Comparison of ENCODE assay signal across 19 cellular contexts in the genomic region with DNA sequence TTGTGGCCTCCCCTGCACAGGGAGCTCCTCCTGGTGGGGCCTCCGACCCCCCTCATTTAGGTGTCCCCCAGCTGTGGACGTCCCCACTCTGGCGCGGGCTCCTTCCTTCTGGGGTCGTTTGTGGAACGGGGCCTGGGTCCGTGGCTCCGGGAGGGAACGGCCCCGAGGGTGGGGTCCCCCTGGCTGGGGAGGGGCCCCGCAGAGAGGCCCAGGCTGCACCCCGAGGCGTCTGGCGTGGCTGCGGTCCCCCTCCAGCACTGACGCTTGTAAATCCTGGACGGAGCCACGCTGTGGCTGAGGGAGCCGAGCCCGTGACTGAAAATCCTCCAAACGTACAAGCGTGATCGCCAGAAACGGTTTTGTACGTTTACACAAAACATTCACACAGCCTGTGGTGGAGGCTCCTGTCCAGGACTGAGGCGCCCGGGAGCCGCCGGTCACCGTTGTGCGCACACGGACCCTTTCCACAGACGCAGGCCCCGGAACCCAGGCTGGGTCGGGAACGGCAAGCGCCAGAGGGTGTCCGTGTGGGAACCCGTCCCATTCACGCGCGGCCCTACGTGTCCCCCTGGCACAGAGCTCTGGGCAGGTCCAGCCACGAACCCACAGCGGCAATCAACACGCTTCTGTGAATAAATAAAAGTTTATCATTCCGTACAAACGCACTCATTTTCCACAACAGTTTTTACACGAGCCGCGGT.
"Had no signal": no experiment of that assay in that cellular context is flagged by ENCODE, and none has a peak within 500 bp of the region (broad histone marks: within the 10 kb centered on the region; RNA-seq: fewer than 3 reads in every experiment).

No MANE protein-coding gene starts in this region.

- H3K36me3 ChIP-seq: thyroid gland had no signal

- H3K9me3 Mint-ChIP-seq: activated naive CD8-positive, alpha-beta T cell treated with anti-CD3 and anti-CD28 coated beads, Interleukin-2, amount 10 ng/mL, durations not matched to agents 7 days and 5 days; activated T-cell treated with anti-CD3 and anti-CD28 coated beads, Interleukin-2, amount 50 U/mL, for 4 hours; activated T-helper 2 cell treated with anti-CD3 and anti-CD28 coated beads, Interferon-gamma antibody, Interleukin-2, Interleukin-4, amounts not matched to agents 10 μg/mL and 5 μg/mL and 100 μg/mL, durations not matched to agents 14 hours and 24 hours and 36 hours; naive thymus-derived CD4-positive, alpha-beta T cell; neural crest cell; stimulated activated naive CD8-positive, alpha-beta T cell treated with anti-CD3 and anti-CD28 coated beads, Interleukin-15, Interleukin-2, amounts not matched to agents 100 ng/mL and 50 ng/mL, for 24 hours; T-cell; T-helper 2 cell treated with Interferon-gamma antibody and Interleukin-4, amounts not matched to agents 5 μg/mL and 100 μg/mL, for 36 hours had no signal

- ATAC-seq: activated CD4-positive, CD25-positive, alpha-beta regulatory T cell treated with anti-CD3 and anti-CD28 coated beads, Interleukin-2, amount 50 U/mL, for 24 hours; activated CD8-positive, alpha-beta T cell treated with anti-CD3 and anti-CD28 coated beads, Interleukin-2, amount 10 ng/mL, durations not matched to agents 7 days and 5 days; activated T-cell treated with anti-CD3 and anti-CD28 coated beads, Interleukin-2, amount 50 U/mL, for 4 hours; naive thymus-derived CD4-positive, alpha-beta T cell; T-cell had no signal

- H3K27ac ChIP-seq: thyroid gland, VCaP had no signal

- H3K9me3 ChIP-seq: thyroid gland had no signal

- H3K4me1 Mint-ChIP-seq: activated naive CD8-positive, alpha-beta T cell treated with anti-CD3 and anti-CD28 coated beads, Interleukin-2, amount 10 ng/mL, durations not matched to agents 7 days and 5 days; neural crest cell had no signal

- DNase-seq: activated CD4-positive, alpha-beta T cell treated with anti-CD3 and anti-CD28 coated beads, Interleukin-2, amount 50 U/mL, for 1 hour; activated CD8-positive, alpha-beta T cell treated with anti-CD3 and anti-CD28 coated beads, Interleukin-2, amount 10 ng/mL, durations not matched to agents 7 days and 5 days; activated naive CD4-positive, alpha-beta T cell; activated naive CD8-positive, alpha-beta T cell treated with anti-CD3 and anti-CD28 coated beads, Interleukin-2, amount 10 ng/mL, durations not matched to agents 7 days and 5 days; activated T-cell treated with anti-CD3 and anti-CD28 coated beads, Interleukin-2, amount 50 U/mL, for 4 hours; amniotic stem cell; kidney glomerular epithelial cell; naive thymus-derived CD4-positive, alpha-beta T cell; stimulated activated CD4-positive, alpha-beta T cell treated with anti-CD3 and anti-CD28 coated beads, Interleukin-12 subunit alpha, Interleukin-12 subunit beta, amount 100 ng/mL, for 4 hours; stimulated activated CD4-positive, alpha-beta T cell treated with anti-CD3 and anti-CD28 coated beads, Interleukin-4, amount 100 ng/mL, for 4 hours; substantia nigra; T-cell had no signal

- H3K27me3 ChIP-seq: thyroid gland had no signal

- H3K4me3 Mint-ChIP-seq: activated CD8-positive, alpha-beta T cell treated with anti-CD3 and anti-CD28 coated beads, Interleukin-2, amount 10 ng/mL, durations not matched to agents 7 days and 5 days; activated naive CD8-positive, alpha-beta T cell treated with anti-CD3 and anti-CD28 coated beads, Interleukin-2, amount 10 ng/mL, durations not matched to agents 7 days and 5 days; activated T-cell treated with anti-CD3 and anti-CD28 coated beads, Interleukin-2, amount 50 U/mL, for 4 hours; naive thymus-derived CD4-positive, alpha-beta T cell; neural crest cell; stimulated activated naive CD8-positive, alpha-beta T cell treated with anti-CD3 and anti-CD28 coated beads, Interleukin-15, Interleukin-2, amounts not matched to agents 100 ng/mL and 50 ng/mL, for 24 hours; T-cell; T-helper 2 cell treated with Interferon-gamma antibody and Interleukin-4, amounts not matched to agents 5 μg/mL and 100 μg/mL, for 36 hours had no signal

- H3K27me3 Mint-ChIP-seq: activated naive CD8-positive, alpha-beta T cell treated with anti-CD3 and anti-CD28 coated beads, Interleukin-2, amount 10 ng/mL, durations not matched to agents 7 days and 5 days; stimulated activated naive CD8-positive, alpha-beta T cell treated with anti-CD3 and anti-CD28 coated beads, Interleukin-15, Interleukin-2, amounts not matched to agents 100 ng/mL and 50 ng/mL, for 24 hours had no signal

- H3K4me3 ChIP-seq: thyroid gland had no signal

- H3K27ac Mint-ChIP-seq: activated CD8-positive, alpha-beta T cell treated with anti-CD3 and anti-CD28 coated beads, Interleukin-2, amount 10 ng/mL, durations not matched to agents 7 days and 5 days; activated naive CD8-positive, alpha-beta T cell treated with anti-CD3 and anti-CD28 coated beads, Interleukin-2, amount 10 ng/mL, durations not matched to agents 7 days and 5 days; activated T-helper 2 cell treated with anti-CD3 and anti-CD28 coated beads, Interferon-gamma antibody, Interleukin-2, Interleukin-4, amounts not matched to agents 10 μg/mL and 5 μg/mL and 100 μg/mL, durations not matched to agents 14 hours and 24 hours and 36 hours; naive thymus-derived CD4-positive, alpha-beta T cell; stimulated activated naive CD8-positive, alpha-beta T cell treated with anti-CD3 and anti-CD28 coated beads, Interleukin-15, Interleukin-2, amounts not matched to agents 100 ng/mL and 50 ng/mL, for 24 hours; T-cell; T-helper 2 cell treated with Interferon-gamma antibody and Interleukin-4, amounts not matched to agents 5 μg/mL and 100 μg/mL, for 36 hours had no signal
